ENCODE assay signal across 26 cellular contexts in the genomic region with DNA sequence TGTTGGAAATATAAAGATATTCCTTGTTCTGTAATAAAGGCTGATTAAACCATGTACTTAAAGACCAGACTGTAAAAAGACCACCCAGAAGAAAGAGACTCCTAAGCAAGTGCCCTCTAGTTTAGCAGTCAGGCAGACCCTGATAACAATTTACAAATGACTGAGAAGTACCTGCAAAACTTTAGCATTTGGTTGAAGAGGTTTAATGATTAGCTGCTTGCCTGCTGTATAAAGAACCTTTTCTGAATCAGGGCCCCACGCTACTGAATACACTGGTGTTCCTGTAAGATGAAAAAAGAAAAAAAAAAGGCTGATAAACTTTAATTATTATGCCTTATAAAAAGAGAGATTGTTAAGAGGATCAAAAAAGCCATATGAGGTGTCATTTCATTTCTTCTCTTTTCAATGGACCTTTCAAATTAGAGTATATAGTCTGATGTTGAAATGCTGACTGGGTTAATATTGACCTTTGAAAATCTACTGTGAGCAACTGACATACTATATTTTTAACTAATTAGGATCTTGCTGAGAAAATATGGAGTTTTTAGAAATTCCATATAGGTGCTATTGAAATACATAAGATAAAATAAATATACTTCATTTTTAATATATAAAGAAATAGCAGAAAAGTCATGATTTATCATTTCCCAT.
"Had no signal": no experiment of that assay in that cellular context is flagged by ENCODE, and none has a peak within 500 bp of the region (broad histone marks: within the 10 kb centered on the region; RNA-seq: fewer than 3 reads in every experiment).

No MANE protein-coding gene starts in this region.

- H3K4me3 ChIP-seq: MG63, PC-9, Peyer's patch, SJCRH30 had no signal

- H3K4me2 ChIP-seq: PC-9 had no signal

- H3K4me1 ChIP-seq: Peyer's patch, SJCRH30 had no signal

- H2AFZ ChIP-seq: PC-9 had no signal

- H3K36me3 ChIP-seq: Peyer's patch, SJCRH30 had no signal

- H3K9me3 ChIP-seq: MG63, Peyer's patch, SJCRH30 had no signal

- ATAC-seq: Right ventricle myocardium inferior, SK-N-SH treated with all-trans-retinoic acid at 6 μM for 48 hours had no signal

- H3K27ac ChIP-seq: PC-9, Peyer's patch, SJCRH30 had no signal

- DNase-seq: Karpas-422; KG1; MG63; NCI-H1092; NCI-H1105 treated with DMSO at 0.1 percent for 48 hours; NCI-H1417 treated with DMSO at 0.1 percent for 48 hours; NCI-H146; NCI-H1694 treated with DMSO at 0.1 percent for 48 hours; NCI-H1930; NCI-H2081; NCI-H2107; NCI-H226; NCI-H446; NCI-H510A; NCI-H524 treated with DMSO at 0.1 percent for 48 hours; NCI-H69; NCI-H774; NK-92 treated with Interleukin-12 subunit alpha and Interleukin-12 subunit beta, amount 100 ng/mL, for 24 hours; OCI-M1; PC-9; Peyer's patch; SHP77 treated with DMSO at 0.1 percent for 48 hours; SJCRH30; T-helper 1 cell had no signal
